ENCODE assay signal across 1 cellular context in genomic region chr5:37187465-37187977, GRCh38.
TF ChIP-seq lines count a peak whose summit lies in the region.

No MANE protein-coding gene starts in this region.

TF ChIP-seq in K562, 482 proteins besides CTCF, POLR2A, EP300 and RAD21 (continued from another document):
- TF ChIP-seq MGA (IDR thresholded peaks at IDR 0.05) (no peak), ILF3 (IDR thresholded peaks at IDR 0.05; ENCODE audit: borderline replicate concordance) (no peak), C11orf30 (IDR thresholded peaks at IDR 0.05; ENCODE audit: low read depth) (no peak)
